ENCODE assay signal across 16 cellular contexts in genomic region chr4:68344785-68345184, GRCh38. TPM values are rescaled to one million over a fixed set of nuclear protein-coding genes. Genes with fewer than 3 reads are reported as not detected.
DNase-seq lines count a peak whose midpoint lies in the region; ATAC-seq and TF ChIP-seq lines count a peak whose summit lies in the region.
"Had no signal": no experiment of that assay in that cellular context is flagged by ENCODE, and none has a peak within 500 bp of the region (broad histone marks: within the 10 kb centered on the region; RNA-seq: fewer than 3 reads in every experiment).

No MANE protein-coding gene starts in this region.

- no peak for TF ChIP-seq POLR2A in spleen (IDR thresholded peaks at IDR 0.05)

- CTCF ChIA-PET in PC-9 (lab: Charles Lee): no interaction called here

- H3K4me2 ChIP-seq in PC-9: no peak overlapping the region

- H3K36me3 ChIP-seq in PC-9 (ENCODE audit: low read depth) (no peaks in the 10 kb centered on the region), spleen (peaks cover 0 to 5% (median 0%) of the 10 kb centered on the region in 6 donors)
- H3K36me3 ChIP-seq: gastrocnemius medialis, vagina had no signal

- H3K9me2 ChIP-seq in PC-9 (ENCODE audit: insufficient read depth): no peaks in the 10 kb centered on the region

- peaks cover 99% of the 10 kb centered on the region for H3K79me2 ChIP-seq in PC-9 (ENCODE audit: low read depth)

- peak overlapping the region; percentile 60 to 69 for H3K27ac Mint-ChIP-seq in natural killer cell
- peak overlapping the region in 1 of 2 donors; percentile 57 for H3K27ac Mint-ChIP-seq in natural killer cell treated with Interleukin-12 subunit alpha and Interleukin-12 subunit beta and Interleukin-15 and Interleukin-18, amount 100 ng/mL, for 72 hours
- peak overlapping the region; percentile 32 for H3K27ac Mint-ChIP-seq in T-helper 17 cell
- peak overlapping the region in 4 of 6 donors; percentile 38 to 66 (median 44) for H3K27ac Mint-ChIP-seq in immature natural killer cell

- H3K4me3 ChIP-seq in PC-9 (no peak overlapping the region), spleen (no peak overlapping the region)
- H3K4me3 ChIP-seq: dorsolateral prefrontal cortex, gastrocnemius medialis, vagina had no signal

- no TSS peak for BruUV-seq in PC-9 (replicated peaks; lab: Mats Ljungman, UMichigan)

- no peak for ATAC-seq in natural killer cell
- ATAC-seq in natural killer cell treated with Interleukin-12 subunit alpha and Interleukin-12 subunit beta and Interleukin-15 and Interleukin-18, amount 100 ng/mL, for 72 hours: no peak
- no peak for ATAC-seq in T-helper 17 cell
- no peak for ATAC-seq in HG02981 (IDR thresholded peaks at IDR 0.05; ENCODE audit: unreplicated experiment)
- ATAC-seq: esophagus mucosa, gastrocnemius medialis had no signal

- H3K4me3 Mint-ChIP-seq in natural killer cell (peak overlapping the region; percentile 74), T-helper 17 cell (peak overlapping the region; percentile 52), immature natural killer cell (peak overlapping the region; percentile 3 to 52 (median 22))
- H3K4me3 Mint-ChIP-seq in natural killer cell treated with Interleukin-12 subunit alpha and Interleukin-12 subunit beta and Interleukin-15 and Interleukin-18, amount 100 ng/mL, for 72 hours: no peak overlapping the region

- no peaks in the 10 kb centered on the region for H3K9me3 ChIP-seq in T-helper 17 cell (ENCODE audit: control insufficient read depth, low read length, poor library complexity, severe bottlenecking)
- no peaks in the 10 kb centered on the region for H3K9me3 ChIP-seq in PC-9 (ENCODE audit: insufficient read depth, low read depth)
- no peaks in the 10 kb centered on the region for H3K9me3 ChIP-seq in spleen
- H3K9me3 ChIP-seq: gastrocnemius medialis, vagina had no signal

- peaks cover 66% of the 10 kb centered on the region for H4K20me1 ChIP-seq in PC-9 (ENCODE audit: insufficient read depth)

- H3K36me3 Mint-ChIP-seq in natural killer cell: no peaks in the 10 kb centered on the region
- peaks cover 15% of the 10 kb centered on the region for H3K36me3 Mint-ChIP-seq in natural killer cell treated with Interleukin-12 subunit alpha and Interleukin-12 subunit beta and Interleukin-15 and Interleukin-18, amount 100 ng/mL, for 72 hours
- H3K36me3 Mint-ChIP-seq in T-helper 17 cell (ENCODE audit: low read depth): peaks cover 5% of the 10 kb centered on the region
- H3K36me3 Mint-ChIP-seq in immature natural killer cell: no peaks in the 10 kb centered on the region

- DNase-seq in natural killer cell: no peak
- no peak for DNase-seq in natural killer cell treated with Interleukin-12 subunit alpha and Interleukin-12 subunit beta and Interleukin-15 and Interleukin-18, amount 100 ng/mL, for 72 hours (ENCODE audit: low spot score)
- DNase-seq in T-helper 17 cell: no peak
- no peak for DNase-seq in immature natural killer cell
- no peak for DNase-seq in PC-9
- no peak for DNase-seq in spleen
- no peak for DNase-seq in activated CD4-positive, alpha-beta T cell treated with anti-CD3 and anti-CD28 coated beads for 48 hours
- DNase-seq: activated CD8-positive, alpha-beta memory T cell treated with anti-CD3 and anti-CD28 coated beads for 24 hours; dorsolateral prefrontal cortex; gastrocnemius medialis; nucleus accumbens; SHP77; WERI-Rb-1 had no signal

- intact Hi-C loops in natural killer cell (cut with micrococcal nuclease): loop anchor here (5.0 to 10.0 kb wide), 2 partner anchors 32 to 800 kb away; partner anchors contain the start of gene CENPC
- intact Hi-C loops in PC-9 (cut with micrococcal nuclease; ENCODE audit: unreplicated experiment): no loop called here
- intact Hi-C loops in spleen (cut with DNase I; ENCODE audit: low total_unique reads): no loop called here

- H3K27me3 Mint-ChIP-seq in natural killer cell (ENCODE audit: low read depth in 2 of 2): no peaks in the 10 kb centered on the region
- no peaks in the 10 kb centered on the region for H3K27me3 Mint-ChIP-seq in natural killer cell treated with Interleukin-12 subunit alpha and Interleukin-12 subunit beta and Interleukin-15 and Interleukin-18, amount 100 ng/mL, for 72 hours
- H3K27me3 Mint-ChIP-seq in T-helper 17 cell: no peaks in the 10 kb centered on the region
- H3K27me3 Mint-ChIP-seq in immature natural killer cell (ENCODE audit: low read depth in 3 of 3): peaks cover 1 to 14% (median 3%) of the 10 kb centered on the region in 3 donors

- H3K9me3 Mint-ChIP-seq in natural killer cell (no peaks in the 10 kb centered on the region), immature natural killer cell (no peaks in the 10 kb centered on the region)
- H3K9me3 Mint-ChIP-seq in natural killer cell treated with Interleukin-12 subunit alpha and Interleukin-12 subunit beta and Interleukin-15 and Interleukin-18, amount 100 ng/mL, for 72 hours: no peaks in the 10 kb centered on the region

- peaks cover 71 to 78% of the 10 kb centered on the region in 2 donors for H3K4me1 Mint-ChIP-seq in natural killer cell
- H3K4me1 Mint-ChIP-seq in natural killer cell treated with Interleukin-12 subunit alpha and Interleukin-12 subunit beta and Interleukin-15 and Interleukin-18, amount 100 ng/mL, for 72 hours (ENCODE audit: low read depth in 2 of 2): peaks cover 43 to 54% of the 10 kb centered on the region in 2 donors
- peaks cover 47% of the 10 kb centered on the region for H3K4me1 Mint-ChIP-seq in T-helper 17 cell
- peaks cover 72 to 90% of the 10 kb centered on the region in 2 donors for H3K4me1 Mint-ChIP-seq in immature natural killer cell

- H2AFZ ChIP-seq in PC-9: no peak overlapping the region

- POLR2A ChIA-PET in PC-9 (lab: Charles Lee; ENCODE audit: unreplicated experiment): interaction anchor here (0.6 kb wide), 1 partner anchor 186 kb away, joined by 4 read pairs; no protein-coding TSS in a partner anchor

- 87 to 97% (median 96%) methylated on average over 5 of the region's 5 CpGs for WGBS in spleen, 5 donors

- peaks cover 23% of the 10 kb centered on the region for H3K4me1 ChIP-seq in PC-9 (replicated peaks; ENCODE audit: insufficient read depth)
- peaks cover 79 to 92% (median 90%) of the 10 kb centered on the region in 6 donors for H3K4me1 ChIP-seq in spleen

- H3K27me3 ChIP-seq in PC-9 (ENCODE audit: insufficient read depth, low read depth) (no peaks in the 10 kb centered on the region), spleen (replicated peaks in 1 of 7) (no peaks in the 10 kb centered on the region)
- H3K27me3 ChIP-seq: dorsolateral prefrontal cortex, gastrocnemius medialis, vagina had no signal

- H3F3A ChIP-seq in PC-9 (ENCODE audit: insufficient read depth, low read depth): 0 out of 2 replicates have a peak, but pooled peaks cover 3% of the 10 kb centered on the region

- no peak overlapping the region for H3K27ac ChIP-seq in PC-9
- H3K27ac ChIP-seq in spleen: no peak overlapping the region
- H3K27ac ChIP-seq: gastrocnemius medialis, vagina, WERI-Rb-1 had no signal

- TF ChIP-seq CTCF in natural killer cell (IDR thresholded peaks at IDR 0.05) (no peak), PC-9 (conservative IDR thresholded peaks at IDR 0.05) (no peak), spleen (IDR thresholded peaks at IDR 0.05 in 8 of 11, conservative IDR thresholded peaks at IDR 0.05 in 3 of 11) (no peak)

RNA-seq across cellular contexts. Expression of gene YTHDC1, which starts 5.1 kb away (rescaled TPM):
- total RNA-seq in natural killer cell (100 to 1,000 TPM; 225 to 320 (median 270) TPM), T-helper 17 cell (100 to 1,000 TPM; 231 to 258 TPM), PC-9 (2021) (64.1 and 83.6 TPM in 2 replicates), spleen (100 to 1,000 TPM in 4 of 7 donors, 10 to 100 TPM in 3; 76.3 to 110 (median 101) TPM)
- 10 to 100 TPM; 86.0 to 91.7 TPM for total RNA-seq in natural killer cell treated with Interleukin-12 subunit alpha and Interleukin-12 subunit beta and Interleukin-15 and Interleukin-18, amount 100 ng/mL, for 72 hours
- polyA plus RNA-seq in immature natural killer cell (10 to 100 TPM in 2 of 3 donors, 1 to 10 TPM in 1; 4.9 to 53.9 (median 24.1) TPM), spleen (10 to 100 TPM; 36.3 to 47.4 (median 38.0) TPM)
